Comparison of ENCODE assay signal across 14 cellular contexts in genomic region chr2:5932556-5933469, GRCh38.
DNase-seq lines count a peak whose midpoint lies in the region; ATAC-seq and TF ChIP-seq lines count a peak whose summit lies in the region.
"Had no signal": no experiment of that assay in that cellular context is flagged by ENCODE, and none has a peak within 500 bp of the region (broad histone marks: within the 10 kb centered on the region; RNA-seq: fewer than 3 reads in every experiment).

No MANE protein-coding gene starts in this region.

- TF ChIP-seq CTCF in osteoblast (IDR thresholded peaks at IDR 0.05; ENCODE audit: extremely low read depth, low read depth, low read length), result no peak

- no peaks in the 10 kb centered on the region for H3K9me3 ChIP-seq in osteoblast (ENCODE audit: low read depth, low read length)
- no peaks in the 10 kb centered on the region for H3K9me3 ChIP-seq in naive thymus-derived CD4-positive, alpha-beta T cell (ENCODE audit: control insufficient read depth in 2 of 3, low read length in 3 of 3)

- CTCF ChIA-PET in naive thymus-derived CD4-positive, alpha-beta T cell (lab: Charles Lee), result no interaction called here

- H3K4me1 Mint-ChIP-seq in naive thymus-derived CD4-positive, alpha-beta T cell, result no peaks in the 10 kb centered on the region
- H3K4me1 Mint-ChIP-seq: activated T-helper 17 cell treated with anti-CD3 and anti-CD28 coated beads, Interleukin-2, amount 50 U/mL, for 72 hours; B cell had no signal

- H3K27me3 ChIP-seq in osteoblast (ENCODE audit: insufficient read depth, low read length), result no peaks in the 10 kb centered on the region
- H3K27me3 ChIP-seq in naive thymus-derived CD4-positive, alpha-beta T cell (ENCODE audit: control insufficient read depth in 2 of 2, insufficient read depth in 2 of 2, low read length in 2 of 2), result no peaks in the 10 kb centered on the region

- no peak overlapping the region for H3K27ac Mint-ChIP-seq in naive thymus-derived CD4-positive, alpha-beta T cell
- H3K27ac Mint-ChIP-seq: activated T-helper 17 cell treated with anti-CD3 and anti-CD28 coated beads, Interleukin-2, amount 50 U/mL, for 72 hours; B cell had no signal

- H3K27me3 Mint-ChIP-seq in naive thymus-derived CD4-positive, alpha-beta T cell, result no peaks in the 10 kb centered on the region
- H3K27me3 Mint-ChIP-seq: activated T-helper 17 cell treated with anti-CD3 and anti-CD28 coated beads, Interleukin-2, amount 50 U/mL, for 72 hours; B cell had no signal

- POLR2A ChIA-PET in naive thymus-derived CD4-positive, alpha-beta T cell (lab: Charles Lee), result no interaction called here

- no peaks in the 10 kb centered on the region for H3K4me1 ChIP-seq in osteoblast (ENCODE audit: insufficient read depth, low read length)
- no peaks in the 10 kb centered on the region for H3K4me1 ChIP-seq in naive thymus-derived CD4-positive, alpha-beta T cell (ENCODE audit: control insufficient read depth in 2 of 2, insufficient read depth in 2 of 2, low read length in 2 of 2)

- peaks cover 0 to 3% (median 0%) of the 10 kb centered on the region in 5 donors for H3K36me3 Mint-ChIP-seq in naive thymus-derived CD4-positive, alpha-beta T cell

- no peaks in the 10 kb centered on the region for H3K36me3 ChIP-seq in osteoblast (ENCODE audit: insufficient read depth, low read length)
- no peaks in the 10 kb centered on the region for H3K36me3 ChIP-seq in naive thymus-derived CD4-positive, alpha-beta T cell (ENCODE audit: control insufficient read depth in 2 of 3, insufficient read depth in 3 of 3, low read length in 3 of 3)

- H2AFZ ChIP-seq in osteoblast (ENCODE audit: low read length), result no peak overlapping the region

- intact Hi-C loops in head of caudate nucleus (cut with DNase I), result loop anchor here (10.0 kb wide), 1 partner anchor 152 kb away; no protein-coding TSS in a partner anchor
- intact Hi-C loops in naive thymus-derived CD4-positive, alpha-beta T cell (cut with micrococcal nuclease), result no loop called here

- no peaks in the 10 kb centered on the region for H3K79me2 ChIP-seq in osteoblast (ENCODE audit: insufficient read depth, low read length)

- no peak overlapping the region for H3K4me2 ChIP-seq in osteoblast (ENCODE audit: insufficient read depth, low read length)

- peak; percentile 50 for DNase-seq in DMS153 (lab: John Stamatoyannopoulos, UW)
- peak; percentile 59 for DNase-seq in NCI-H345 treated with DMSO at 0.1 percent for 48 hours (lab: John Stamatoyannopoulos, UW; ENCODE audit: unreplicated experiment)
- peak; percentile 78 to 96 (median 89) for DNase-seq in head of caudate nucleus
- peak; percentile 67 for DNase-seq in osteoblast (ENCODE audit: insufficient read length, low spot score, missing footprints)
- no peak for DNase-seq in naive thymus-derived CD4-positive, alpha-beta T cell
- DNase-seq in stimulated activated naive CD8-positive, alpha-beta T cell treated with anti-CD3 and anti-CD28 coated beads, Interleukin-15, Interleukin-2, amounts not matched to agents 100 U/mL and 50 U/mL, for 24 hours, result no peak
- DNase-seq in glomerular visceral epithelial cell (ENCODE audit: extremely low spot score), result no peak
- DNase-seq: activated CD4-positive, alpha-beta T cell treated with anti-CD3 and anti-CD28 coated beads, Interleukin-2, amount 50 U/mL, for 1 hour; Kasumi-1; T-helper 2 cell had no signal

- peaks cover 5 to 23% (median 12%) of the 10 kb centered on the region in 11 donors for H3K9me3 Mint-ChIP-seq in naive thymus-derived CD4-positive, alpha-beta T cell

- no peaks in the 10 kb centered on the region for H4K20me1 ChIP-seq in osteoblast (ENCODE audit: insufficient read depth, low read length)

- H3K4me3 Mint-ChIP-seq in naive thymus-derived CD4-positive, alpha-beta T cell, result no peak overlapping the region
- H3K4me3 Mint-ChIP-seq: activated T-helper 17 cell treated with anti-CD3 and anti-CD28 coated beads, Interleukin-2, amount 50 U/mL, for 72 hours; B cell had no signal

- H3K4me3 ChIP-seq in osteoblast (ENCODE audit: insufficient read depth, low read length), result no peak overlapping the region
- H3K4me3 ChIP-seq in naive thymus-derived CD4-positive, alpha-beta T cell (ENCODE audit: low read length), result no peak overlapping the region

- no peak overlapping the region for H3K27ac ChIP-seq in osteoblast (ENCODE audit: low read depth, low read length)
- no peak overlapping the region for H3K27ac ChIP-seq in naive thymus-derived CD4-positive, alpha-beta T cell (ENCODE audit: low read depth, low read length)
- H3K27ac ChIP-seq: epithelial cell of prostate had no signal

- no peak for ATAC-seq in naive thymus-derived CD4-positive, alpha-beta T cell
- no peak for ATAC-seq in HG02938 (IDR thresholded peaks at IDR 0.05; ENCODE audit: unreplicated experiment)
- ATAC-seq in stimulated activated naive CD8-positive, alpha-beta T cell treated with anti-CD3 and anti-CD28 coated beads, Interleukin-15, Interleukin-2, amounts not matched to agents 100 U/mL and 50 U/mL, for 24 hours, result no peak
- ATAC-seq: activated T-helper 17 cell treated with anti-CD3 and anti-CD28 coated beads, Interleukin-2, amount 50 U/mL, for 72 hours had no signal

Comparison
In these comparisons a context has a peak if more than half of its experiments do, and no peak if none do; other contexts are left out.
1. DNase-seq: peak in DMS153 (single experiment), NCI-H345 treated with DMSO at 0.1 percent for 48 hours (single experiment), head of caudate nucleus (42 of 42) and osteoblast (single experiment); none in naive thymus-derived CD4-positive, alpha-beta T cell (0 of 9), stimulated activated naive CD8-positive, alpha-beta T cell treated with anti-CD3 and anti-CD28 coated beads, Interleukin-15, Interleukin-2, amounts not matched to agents 100 U/mL and 50 U/mL, for 24 hours (single experiment) and glomerular visceral epithelial cell (single experiment).